9 cellular contexts compared by ENCODE assay signal in the genomic region with DNA sequence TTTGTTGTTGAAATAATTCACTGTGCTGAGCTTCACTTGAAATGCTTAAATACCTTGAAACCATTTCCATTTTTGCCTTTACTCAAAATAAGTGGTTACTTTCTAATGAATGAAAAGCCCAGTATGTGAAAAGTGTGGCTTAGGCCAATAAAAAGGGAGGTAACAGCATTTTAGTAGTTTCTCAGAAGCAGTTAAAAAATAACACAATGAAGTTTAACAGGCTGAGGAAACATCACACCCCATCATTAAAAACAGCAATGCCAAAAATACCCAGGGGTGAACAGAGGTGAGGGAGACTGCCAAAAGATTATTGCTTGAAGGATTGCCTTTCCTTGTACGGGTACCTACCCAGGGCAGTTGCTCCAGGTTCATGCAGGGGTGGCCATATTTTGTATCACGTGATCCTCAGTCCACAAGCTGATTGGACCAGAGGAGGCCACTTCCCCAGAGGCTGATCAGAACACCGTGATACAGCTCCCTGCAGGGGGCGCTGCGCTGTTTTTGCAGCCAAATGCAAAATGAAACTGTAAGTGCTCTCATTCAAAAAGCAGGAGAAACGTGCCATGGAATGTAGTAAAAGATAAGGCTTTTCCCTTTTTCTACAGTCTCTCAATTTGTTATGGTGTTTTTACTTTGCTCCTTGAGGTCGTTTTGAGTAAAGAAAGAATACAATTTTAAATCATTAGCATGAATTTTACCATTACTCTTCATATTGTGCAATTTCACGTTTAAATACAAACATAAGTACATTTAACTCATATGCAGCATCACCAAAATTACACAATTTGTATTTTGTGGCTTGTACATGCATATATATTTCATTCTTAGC.
DNase-seq lines count a peak whose midpoint lies in the region; ATAC-seq and TF ChIP-seq lines count a peak whose summit lies in the region.
"Had no signal": no experiment of that assay in that cellular context is flagged by ENCODE, and none has a peak within 500 bp of the region (broad histone marks: within the 10 kb centered on the region; RNA-seq: fewer than 3 reads in every experiment).

No MANE protein-coding gene starts in this region.

- ATAC-seq in GM19324 (IDR thresholded peaks at IDR 0.05; ENCODE audit: low FRiP score, unreplicated experiment), result no peak
- ATAC-seq in GM21619 (IDR thresholded peaks at IDR 0.05; ENCODE audit: unreplicated experiment), result no peak

- H3K4me1 ChIP-seq in ovary (ENCODE audit: insufficient read depth), result peaks cover 9% of the 10 kb centered on the region

- TF ChIP-seq POLR2A in ovary (IDR thresholded peaks at IDR 0.05), result no peak

- H3K36me3 ChIP-seq in ovary, result no peaks in the 10 kb centered on the region

- DNase-seq in AG08395 (ENCODE audit: low spot score), result peak; percentile 91
- peak; percentile 29 for DNase-seq in GM20000 (ENCODE audit: low spot score)
- peak; percentile 6 for DNase-seq in NCI-H82 treated with DMSO at 0.1 percent for 48 hours (lab: John Stamatoyannopoulos, UW; ENCODE audit: unreplicated experiment)
- DNase-seq in activated naive CD4-positive, alpha-beta T cell treated with anti-CD3 and anti-CD28 coated beads, Interleukin-2, amount 50 U/mL, for 16 hours, result peak; percentile 29
- DNase-seq in glomerular visceral epithelial cell (ENCODE audit: extremely low spot score), result peak; percentile 91
- DNase-seq in ovary, result peak; percentile 80 to 95 (median 89)

- no peaks in the 10 kb centered on the region for H3K9me3 ChIP-seq in ovary

- TF ChIP-seq EP300 in ovary (IDR thresholded peaks at IDR 0.05), result no peak

- no peak overlapping the region for H3K27ac ChIP-seq in ovary

- WGBS in ovary, 3 donors, result 4 to 10% (median 6%) methylated on average over 8 of the region's 8 CpGs

- H3K27me3 ChIP-seq in ovary, result no peaks in the 10 kb centered on the region

- no peak overlapping the region for H3K4me3 ChIP-seq in ovary
- H3K4me3 ChIP-seq: skin epidermis had no signal

- intact Hi-C loops in ovary (cut with DNase I), result loop anchor here in 1 of 4 donors (5.0 kb wide), 1 partner anchor 216 kb away; no protein-coding TSS in a partner anchor

- TF ChIP-seq CTCF in GM20000 (IDR thresholded peaks at IDR 0.05; ENCODE audit: extremely low read depth, missing control alignments) (no peak), ovary (IDR thresholded peaks at IDR 0.05) (peak; percentile 39 to 75 (median 67))

Comparison
In these comparisons a context has a peak if more than half of its experiments do, and no peak if none do; other contexts are left out.
1. DNase-seq: peak in every context shown above with its lines; median percentile 91 in AG08395; 91 in glomerular visceral epithelial cell; 89 in ovary; 29 in GM20000; 29 in activated naive CD4-positive, alpha-beta T cell treated with anti-CD3 and anti-CD28 coated beads, Interleukin-2, amount 50 U/mL, for 16 hours; 6 in NCI-H82 treated with DMSO at 0.1 percent for 48 hours.